Comparison of ENCODE assay signal across 10 cellular contexts in the genomic region with DNA sequence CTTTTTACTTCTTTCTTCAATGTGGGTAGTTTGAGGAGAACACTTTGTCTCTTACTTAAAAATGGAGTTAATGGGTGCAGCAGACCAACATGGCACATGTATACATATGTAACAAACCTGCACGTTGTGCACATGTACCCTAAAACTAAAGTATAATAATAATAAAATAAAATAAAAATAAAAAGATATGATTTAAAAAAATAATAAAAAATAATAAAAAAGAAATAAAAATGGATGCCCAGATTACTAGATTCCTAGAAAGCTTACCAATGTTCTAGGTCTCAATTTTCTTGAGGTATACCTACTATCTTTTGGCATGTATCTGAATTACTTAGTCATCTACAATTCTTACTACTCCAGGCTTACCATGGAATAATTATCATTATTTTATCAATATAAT.
"Had no signal": no experiment of that assay in that cellular context is flagged by ENCODE, and none has a peak within 500 bp of the region (broad histone marks: within the 10 kb centered on the region; RNA-seq: fewer than 3 reads in every experiment).

No MANE protein-coding gene starts in this region.

- DNase-seq: GM23248, GOT3, H7, H9, HCEC 1CT, HFFc6 had no signal

- ATAC-seq: GM23338, HCT116 had no signal

- H3K4me1 ChIP-seq: HAP-1 had no signal

- FAIRE-seq: H1 had no signal

- H3K4me3 Mint-ChIP-seq: GM23338, H9, HFFc6 had no signal

- H3K9me3 Mint-ChIP-seq: GM23338, H9 had no signal

- H3K9me3 ChIP-seq: HAP-1 had no signal

- H3K4me3 ChIP-seq: GM23248, GM23338, HAP-1 had no signal

- H3K27ac Mint-ChIP-seq: GM23338, H9, HFFc6 had no signal

- H3K27ac ChIP-seq: GM23248 had no signal

- H3K9ac ChIP-seq: GM23248 had no signal

- H3K36me3 ChIP-seq: HAP-1 had no signal
